8 cellular contexts compared by ENCODE assay signal in the genomic region with DNA sequence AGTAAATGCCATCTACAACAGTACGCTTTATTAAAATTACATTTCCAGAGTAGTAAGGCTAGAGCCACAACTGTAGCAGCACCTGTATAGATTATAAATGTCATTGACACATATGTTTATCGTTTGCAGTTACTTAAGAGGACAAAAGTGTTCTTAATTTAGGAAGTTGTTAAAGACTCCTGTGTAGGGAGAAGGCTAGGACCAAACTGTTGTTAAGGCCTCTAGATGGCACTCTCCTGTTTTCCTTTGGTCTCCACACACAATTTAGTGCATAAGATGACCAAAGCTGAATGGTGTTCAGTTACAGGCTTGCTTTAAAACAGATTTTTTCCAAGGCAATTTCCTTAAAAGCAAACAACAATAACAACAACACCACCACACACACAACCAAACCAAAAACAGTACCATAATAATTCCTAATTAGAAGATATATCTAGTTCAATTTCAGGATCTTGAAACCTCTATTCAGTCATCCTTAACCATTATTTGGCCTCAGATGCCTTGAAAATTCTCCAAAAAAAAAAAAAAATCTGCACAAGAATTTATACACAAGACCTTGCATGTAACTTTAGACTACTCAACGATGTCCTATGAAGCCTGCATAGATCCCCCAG. TPM values are rescaled to one million over a fixed set of nuclear protein-coding genes. Genes with fewer than 3 reads are reported as not detected.
A peak's percentile ranks its signal among the peaks of the same experiment; 100 is the strongest.
DNase-seq lines count a peak whose midpoint lies in the region; ATAC-seq, FAIRE-seq and TF ChIP-seq lines count a peak whose summit lies in the region.

No MANE protein-coding gene starts in this region.

- H3K4me1 Mint-ChIP-seq in activated naive CD4-positive, alpha-beta T cell treated with anti-CD3 and anti-CD28 coated beads, Interleukin-2, amount 10 ng/mL, durations not matched to agents 7 days and 5 days, result peaks cover 3% of the 10 kb centered on the region

- WGBS in lung, 2 donors, result 46 to 49% methylated on average over 3 of the region's 3 CpGs

- H3K9me3 Mint-ChIP-seq in activated naive CD4-positive, alpha-beta T cell treated with anti-CD3 and anti-CD28 coated beads, Interleukin-2, amount 10 ng/mL, durations not matched to agents 7 days and 5 days, result no peaks in the 10 kb centered on the region

- peaks cover 11% of the 10 kb centered on the region for H3K36me3 Mint-ChIP-seq in activated naive CD4-positive, alpha-beta T cell treated with anti-CD3 and anti-CD28 coated beads, Interleukin-2, amount 10 ng/mL, durations not matched to agents 7 days and 5 days

- no peaks in the 10 kb centered on the region for H3K27me3 Mint-ChIP-seq in activated naive CD4-positive, alpha-beta T cell treated with anti-CD3 and anti-CD28 coated beads, Interleukin-2, amount 10 ng/mL, durations not matched to agents 7 days and 5 days

- peaks cover 0 to 2% of the 10 kb centered on the region in 2 donors for H3K4me1 ChIP-seq in lung (ENCODE audit: control insufficient read depth in 2 of 2, insufficient read depth in 2 of 2, low read length in 2 of 2)

- no peak overlapping the region for H3K27ac ChIP-seq in lung (ENCODE audit: low read depth in 1 of 2, low read length in 1 of 2)

- no peaks in the 10 kb centered on the region for H3K27me3 ChIP-seq in lung (ENCODE audit: control insufficient read depth, insufficient read depth)

- H3K4me3 Mint-ChIP-seq in activated naive CD4-positive, alpha-beta T cell treated with anti-CD3 and anti-CD28 coated beads, Interleukin-2, amount 10 ng/mL, durations not matched to agents 7 days and 5 days, result no peak overlapping the region

- H3K9me3 ChIP-seq in lung (ENCODE audit: control insufficient read depth in 2 of 2, insufficient read depth in 1 of 2, low read length in 1 of 2), result no peaks in the 10 kb centered on the region

- peaks cover 5 to 6% of the 10 kb centered on the region in 2 donors for H3K36me3 ChIP-seq in lung (ENCODE audit: control insufficient read depth in 2 of 2, insufficient read depth in 2 of 2, low read length in 2 of 2)

- H3K4me3 ChIP-seq in LNCaP clone FGC (ENCODE audit: low read depth, low read length) (no peak overlapping the region), lung (no peak overlapping the region)

- CTCF ChIA-PET in activated naive CD4-positive, alpha-beta T cell treated with anti-CD3 and anti-CD28 coated beads, Interleukin-2, amount 10 ng/mL, durations not matched to agents 7 days and 5 days (lab: Charles Lee), result interaction anchor here (0.8 to 4.7 kb wide), 24 partner anchors 8 to 341 kb away, joined by 3 to 54 read pairs (median 4); partner anchors contain the start of gene APOA5

- peak; percentile 58 for ATAC-seq in lung (ENCODE audit: insufficient read depth, low FRiP score)
- ATAC-seq in GM21447 (IDR thresholded peaks at IDR 0.05; ENCODE audit: unreplicated experiment), result no peak

- DNase-seq in activated naive CD4-positive, alpha-beta T cell treated with anti-CD3 and anti-CD28 coated beads, Interleukin-2, amount 10 ng/mL, durations not matched to agents 7 days and 5 days, result peak; percentile 38
- no peak for DNase-seq in activated naive CD4-positive, alpha-beta T cell (lab: John Stamatoyannopoulos, UW)
- DNase-seq in LNCaP clone FGC (ENCODE audit: low read depth) (peak; percentile 30), RKO (ENCODE audit: low spot score) (peak; percentile 81), dermis blood vessel endothelial cell (peak; percentile 85), lung (ENCODE audit: low spot score) (no peak), urothelium cell line (ENCODE audit: low spot score) (peak; percentile 31)

- FAIRE-seq in urothelium cell line (lab: Jason Lieb, UNC), result no peak

- H3K27ac Mint-ChIP-seq in activated naive CD4-positive, alpha-beta T cell treated with anti-CD3 and anti-CD28 coated beads, Interleukin-2, amount 10 ng/mL, durations not matched to agents 7 days and 5 days, result no peak overlapping the region

- peak; percentile 76 for TF ChIP-seq CTCF in LNCaP clone FGC (IDR thresholded peaks at IDR 0.05; ENCODE audit: control insufficient read depth, extremely low read depth, insufficient read depth)
- TF ChIP-seq CTCF in lung (IDR thresholded peaks at IDR 0.05; ENCODE audit: control extremely low read depth, extremely low read depth), result peak; percentile 75

RNA-seq across cellular contexts. Expression of gene APOA1, which starts 42.5 kb away (rescaled TPM):
- total RNA-seq in dermis blood vessel endothelial cell (0.17 TPM in 1 of 2 replicates, not detected in the other), lung (1 to 10 TPM; 1.2 to 4.4 TPM)
- 10 to 100 TPM in 1 of 2 donors, 1 to 10 TPM in 1; 1.9 to 18.2 TPM for polyA plus RNA-seq in lung

RNA-seq across cellular contexts. Expression of gene APOC3, which starts 50.2 kb away (rescaled TPM):
- not detected in 2 replicates for total RNA-seq in dermis blood vessel endothelial cell
- 1 to 10 TPM in 1 of 2 donors, not detected in 1; 2.3 TPM for total RNA-seq in lung
- under 1 TPM in 1 of 2 donors, not detected in 1; 0.14 TPM for polyA plus RNA-seq in lung

RNA-seq across cellular contexts. Expression of gene APOA4, which starts 56.8 kb away (rescaled TPM):
- not detected in 2 replicates for total RNA-seq in dermis blood vessel endothelial cell
- total RNA-seq in lung, result not detected
- under 1 TPM in 1 of 2 donors, not detected in 1; 0.06 TPM for polyA plus RNA-seq in lung

Comparison
In these comparisons a context has a peak if more than half of its experiments do, and no peak if none do; other contexts are left out.
1. DNase-seq: peak in activated naive CD4-positive, alpha-beta T cell treated with anti-CD3 and anti-CD28 coated beads, Interleukin-2, amount 10 ng/mL, durations not matched to agents 7 days and 5 days (single experiment), LNCaP clone FGC (single experiment), RKO (single experiment), dermis blood vessel endothelial cell (single experiment) and urothelium cell line (single experiment); none in activated naive CD4-positive, alpha-beta T cell (0 of 4) and lung (single experiment).